Comparison of ENCODE assay signal across 5 cellular contexts in the genomic region with DNA sequence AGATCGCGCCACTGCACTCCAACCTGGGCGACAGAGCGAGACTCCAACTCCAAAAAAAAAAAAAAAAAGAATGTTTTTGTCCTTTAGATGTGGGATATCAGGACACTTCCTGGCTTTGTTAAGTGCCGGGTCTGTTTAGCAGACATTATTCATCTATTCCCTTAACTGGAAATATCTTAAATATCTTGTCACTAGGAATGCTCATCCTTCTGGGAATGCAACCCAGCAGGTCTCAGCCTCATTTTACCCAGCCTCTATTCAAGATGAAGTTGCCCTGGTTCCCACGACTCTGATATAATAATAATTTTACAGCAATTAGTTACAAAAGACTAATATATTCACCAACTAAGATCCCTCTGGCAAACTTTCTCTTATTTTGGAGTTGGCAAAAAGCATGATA.
"Had no signal": no experiment of that assay in that cellular context is flagged by ENCODE, and none has a peak within 500 bp of the region (broad histone marks: within the 10 kb centered on the region; RNA-seq: fewer than 3 reads in every experiment).

No MANE protein-coding gene starts in this region.

- DNase-seq: IMR-90, KBM-7, KG1 had no signal

- H3K27ac ChIP-seq: HL-60 had no signal

- H3K4me3 ChIP-seq: K562 had no signal
